ENCODE assay signal across 38 cellular contexts in genomic region chr4:40020221-40020620, GRCh38.
"Had no signal": no experiment of that assay in that cellular context is flagged by ENCODE, and none has a peak within 500 bp of the region (broad histone marks: within the 10 kb centered on the region; RNA-seq: fewer than 3 reads in every experiment).

No MANE protein-coding gene starts in this region.

- H3K4me1 ChIP-seq: adrenal gland, ascending aorta, body of pancreas, breast epithelium had no signal

- H3K27me3 Mint-ChIP-seq: activated naive CD4-positive, alpha-beta T cell treated with anti-CD3 and anti-CD28 coated beads, Interleukin-2, amount 50 U/mL, for 24 hours; activated naive CD8-positive, alpha-beta T cell; activated naive CD8-positive, alpha-beta T cell treated with anti-CD3 and anti-CD28 coated beads for 36 hours; activated naive CD8-positive, alpha-beta T cell treated with anti-CD3 and anti-CD28 coated beads, Interleukin-2, amount 50 U/mL, for 24 hours; activated T-helper 17 cell treated with anti-CD3 and anti-CD28 coated beads, Interleukin-2, amount 50 U/mL, for 72 hours; brain; central memory CD8-positive, alpha-beta T cell had no signal

- ATAC-seq: activated naive CD4-positive, alpha-beta T cell treated with anti-CD3 and anti-CD28 coated beads, Interleukin-2, amount 50 U/mL, for 72 hours; activated naive CD8-positive, alpha-beta T cell treated with anti-CD3 and anti-CD28 coated beads, Interleukin-2, amount 50 U/mL, for 24 hours; activated T-cell treated with anti-CD3 and anti-CD28 coated beads, Interleukin-2, amount 50 U/mL, for 4 hours; activated T-cell treated with anti-CD3 and anti-CD28 coated beads, Interleukin-2, amount 50 U/mL, for 72 hours; activated T-helper 17 cell treated with anti-CD3 and anti-CD28 coated beads, Interleukin-2, amount 50 U/mL, for 72 hours; body of pancreas had no signal

- H3K27me3 ChIP-seq: adrenal gland, ascending aorta, body of pancreas, brain microvascular endothelial cell, breast epithelium, cardiac muscle cell had no signal

- H3K4me3 Mint-ChIP-seq: activated naive CD4-positive, alpha-beta T cell treated with anti-CD3 and anti-CD28 coated beads for 36 hours; activated naive CD4-positive, alpha-beta T cell treated with anti-CD3 and anti-CD28 coated beads, Interleukin-2, amount 10 ng/mL, durations not matched to agents 7 days and 5 days; activated naive CD4-positive, alpha-beta T cell treated with anti-CD3 and anti-CD28 coated beads, Interleukin-2, amount 50 U/mL, for 24 hours; activated naive CD8-positive, alpha-beta T cell; activated naive CD8-positive, alpha-beta T cell treated with anti-CD3 and anti-CD28 coated beads for 36 hours; activated naive CD8-positive, alpha-beta T cell treated with anti-CD3 and anti-CD28 coated beads, Interleukin-2, amount 10 ng/mL, durations not matched to agents 7 days and 5 days; activated naive CD8-positive, alpha-beta T cell treated with anti-CD3 and anti-CD28 coated beads, Interleukin-2, amount 50 U/mL, for 24 hours; activated T-cell treated with anti-CD3 and anti-CD28 coated beads, Interleukin-2, amount 50 U/mL, for 4 hours; activated T-cell treated with anti-CD3 and anti-CD28 coated beads, Interleukin-2, amount 50 U/mL, for 72 hours; activated T-helper 1 cell treated with anti-CD3 and anti-CD28 coated beads, Interleukin-12 subunit alpha, Interleukin-12 subunit beta, Interleukin-2, Interleukin-4 antibody, amounts not matched to agents 30 ng/mL and 10 ng/mL and 1 ng/mL, durations not matched to agents 14 hours and 24 hours and 36 hours; activated T-helper 17 cell treated with anti-CD3 and anti-CD28 coated beads, Interleukin-2, amount 50 U/mL, for 72 hours; brain; central memory CD8-positive, alpha-beta T cell had no signal

- H3K9me3 ChIP-seq: adrenal gland, ascending aorta, body of pancreas, breast epithelium had no signal

- H3K27ac Mint-ChIP-seq: activated naive CD4-positive, alpha-beta T cell treated with anti-CD3 and anti-CD28 coated beads for 36 hours; activated naive CD4-positive, alpha-beta T cell treated with anti-CD3 and anti-CD28 coated beads, Interleukin-2, amount 10 ng/mL, durations not matched to agents 7 days and 5 days; activated naive CD4-positive, alpha-beta T cell treated with anti-CD3 and anti-CD28 coated beads, Interleukin-2, amount 50 U/mL, for 24 hours; activated naive CD4-positive, alpha-beta T cell treated with anti-CD3 and anti-CD28 coated beads, Interleukin-2, amount 50 U/mL, for 72 hours; activated naive CD8-positive, alpha-beta T cell; activated naive CD8-positive, alpha-beta T cell treated with anti-CD3 and anti-CD28 coated beads for 36 hours; activated naive CD8-positive, alpha-beta T cell treated with anti-CD3 and anti-CD28 coated beads, Interleukin-2, amount 10 ng/mL, durations not matched to agents 7 days and 5 days; activated naive CD8-positive, alpha-beta T cell treated with anti-CD3 and anti-CD28 coated beads, Interleukin-2, amount 50 U/mL, for 24 hours; activated T-cell treated with anti-CD3 and anti-CD28 coated beads, Interleukin-2, amount 50 U/mL, for 72 hours; activated T-helper 1 cell treated with anti-CD3 and anti-CD28 coated beads, Interleukin-12 subunit alpha, Interleukin-12 subunit beta, Interleukin-2, Interleukin-4 antibody, amounts not matched to agents 30 ng/mL and 10 ng/mL and 1 ng/mL, durations not matched to agents 14 hours and 24 hours and 36 hours; activated T-helper 17 cell treated with anti-CD3 and anti-CD28 coated beads, Interleukin-2, amount 50 U/mL, for 72 hours; activated T-helper 2 cell treated with anti-CD3 and anti-CD28 coated beads, Interferon-gamma antibody, Interleukin-2, Interleukin-4, amounts not matched to agents 10 μg/mL and 5 μg/mL and 100 μg/mL, durations not matched to agents 14 hours and 24 hours and 36 hours; brain had no signal

- H3K9me3 Mint-ChIP-seq: activated naive CD4-positive, alpha-beta T cell treated with anti-CD3 and anti-CD28 coated beads for 36 hours; activated naive CD4-positive, alpha-beta T cell treated with anti-CD3 and anti-CD28 coated beads, Interleukin-2, amount 10 ng/mL, durations not matched to agents 7 days and 5 days; activated naive CD4-positive, alpha-beta T cell treated with anti-CD3 and anti-CD28 coated beads, Interleukin-2, amount 50 U/mL, for 24 hours; activated naive CD8-positive, alpha-beta T cell treated with anti-CD3 and anti-CD28 coated beads for 36 hours; activated naive CD8-positive, alpha-beta T cell treated with anti-CD3 and anti-CD28 coated beads, Interleukin-2, amount 10 ng/mL, durations not matched to agents 7 days and 5 days; activated naive CD8-positive, alpha-beta T cell treated with anti-CD3 and anti-CD28 coated beads, Interleukin-2, amount 50 U/mL, for 24 hours; activated T-cell treated with anti-CD3 and anti-CD28 coated beads, Interleukin-2, amount 50 U/mL, for 4 hours; activated T-cell treated with anti-CD3 and anti-CD28 coated beads, Interleukin-2, amount 50 U/mL, for 72 hours; activated T-helper 1 cell treated with anti-CD3 and anti-CD28 coated beads, Interleukin-12 subunit alpha, Interleukin-12 subunit beta, Interleukin-2, Interleukin-4 antibody, amounts not matched to agents 30 ng/mL and 10 ng/mL and 1 ng/mL, durations not matched to agents 14 hours and 24 hours and 36 hours; activated T-helper 17 cell treated with anti-CD3 and anti-CD28 coated beads, Interleukin-2, amount 50 U/mL, for 72 hours; activated T-helper 2 cell treated with anti-CD3 and anti-CD28 coated beads, Interferon-gamma antibody, Interleukin-2, Interleukin-4, amounts not matched to agents 10 μg/mL and 5 μg/mL and 100 μg/mL, durations not matched to agents 14 hours and 24 hours and 36 hours; central memory CD8-positive, alpha-beta T cell had no signal

- H3K36me3 Mint-ChIP-seq: activated naive CD4-positive, alpha-beta T cell treated with anti-CD3 and anti-CD28 coated beads, Interleukin-2, amount 10 ng/mL, durations not matched to agents 7 days and 5 days; activated naive CD4-positive, alpha-beta T cell treated with anti-CD3 and anti-CD28 coated beads, Interleukin-2, amount 50 U/mL, for 24 hours; activated naive CD4-positive, alpha-beta T cell treated with anti-CD3 and anti-CD28 coated beads, Interleukin-2, amount 50 U/mL, for 72 hours; activated naive CD8-positive, alpha-beta T cell; activated naive CD8-positive, alpha-beta T cell treated with anti-CD3 and anti-CD28 coated beads for 36 hours; activated naive CD8-positive, alpha-beta T cell treated with anti-CD3 and anti-CD28 coated beads, Interleukin-2, amount 10 ng/mL, durations not matched to agents 7 days and 5 days; brain had no signal

- H3K4me1 Mint-ChIP-seq: activated naive CD4-positive, alpha-beta T cell treated with anti-CD3 and anti-CD28 coated beads, Interleukin-2, amount 10 ng/mL, durations not matched to agents 7 days and 5 days; activated naive CD4-positive, alpha-beta T cell treated with anti-CD3 and anti-CD28 coated beads, Interleukin-2, amount 50 U/mL, for 24 hours; activated naive CD8-positive, alpha-beta T cell treated with anti-CD3 and anti-CD28 coated beads for 36 hours; activated naive CD8-positive, alpha-beta T cell treated with anti-CD3 and anti-CD28 coated beads, Interleukin-2, amount 10 ng/mL, durations not matched to agents 7 days and 5 days; activated naive CD8-positive, alpha-beta T cell treated with anti-CD3 and anti-CD28 coated beads, Interleukin-2, amount 50 U/mL, for 24 hours; activated T-helper 17 cell treated with anti-CD3 and anti-CD28 coated beads, Interleukin-2, amount 50 U/mL, for 72 hours; brain; central memory CD8-positive, alpha-beta T cell had no signal

- H3K4me3 ChIP-seq: adrenal gland, ascending aorta, body of pancreas, breast epithelium, cardiac muscle cell had no signal

- DNase-seq: activated effector memory CD4-positive, alpha-beta T cell treated with anti-CD3 and anti-CD28 coated beads, Interleukin-2, amount 50 U/mL, for 16 hours; activated effector memory CD4-positive, alpha-beta T cell treated with Interleukin-2 at 50 U/mL for 16 hours; activated gamma-delta T cell; activated gamma-delta T cell treated with Interleukin-2 at 50 U/mL for 16 hours; activated naive CD4-positive, alpha-beta T cell; activated naive CD4-positive, alpha-beta T cell treated with anti-CD3 and anti-CD28 coated beads for 36 hours; activated naive CD4-positive, alpha-beta T cell treated with anti-CD3 and anti-CD28 coated beads, Interleukin-2, amount 10 ng/mL, durations not matched to agents 7 days and 5 days; activated naive CD4-positive, alpha-beta T cell treated with anti-CD3 and anti-CD28 coated beads, Interleukin-2, amount 50 U/mL, for 16 hours; activated naive CD4-positive, alpha-beta T cell treated with Interleukin-2 at 50 U/mL for 16 hours; activated naive CD8-positive, alpha-beta T cell treated with anti-CD3 and anti-CD28 coated beads for 36 hours; activated naive CD8-positive, alpha-beta T cell treated with anti-CD3 and anti-CD28 coated beads, Interleukin-2, amount 10 ng/mL, durations not matched to agents 7 days and 5 days; activated naive CD8-positive, alpha-beta T cell treated with anti-CD3 and anti-CD28 coated beads, Interleukin-2, amount 50 U/mL, for 24 hours; activated T-cell treated with anti-CD3 and anti-CD28 coated beads for 4 hours; activated T-cell treated with anti-CD3 and anti-CD28 coated beads, Interleukin-2, amount 50 U/mL, for 1 hour; activated T-cell treated with anti-CD3 and anti-CD28 coated beads, Interleukin-2, amount 50 U/mL, for 4 hours; activated T-cell treated with anti-CD3 and anti-CD28 coated beads, Interleukin-2, amount 50 U/mL, for 48 hours; activated T-cell treated with anti-CD3 and anti-CD28 coated beads, Interleukin-2, amount 50 U/mL, for 72 hours; amniotic stem cell; amygdala; anterior cingulate cortex; aorta; body of pancreas; brain microvascular endothelial cell; caudate nucleus; central memory CD4-positive, alpha-beta T cell; cerebellar nuclear complex had no signal

- H3K36me3 ChIP-seq: adrenal gland, ascending aorta, brain microvascular endothelial cell, breast epithelium, cardiac muscle cell had no signal

- H3K27ac ChIP-seq: adrenal gland, ascending aorta, body of pancreas, brain microvascular endothelial cell, breast epithelium, cardiac muscle cell had no signal
